Comparison of ENCODE assay signal across 12 cellular contexts in the genomic region with DNA sequence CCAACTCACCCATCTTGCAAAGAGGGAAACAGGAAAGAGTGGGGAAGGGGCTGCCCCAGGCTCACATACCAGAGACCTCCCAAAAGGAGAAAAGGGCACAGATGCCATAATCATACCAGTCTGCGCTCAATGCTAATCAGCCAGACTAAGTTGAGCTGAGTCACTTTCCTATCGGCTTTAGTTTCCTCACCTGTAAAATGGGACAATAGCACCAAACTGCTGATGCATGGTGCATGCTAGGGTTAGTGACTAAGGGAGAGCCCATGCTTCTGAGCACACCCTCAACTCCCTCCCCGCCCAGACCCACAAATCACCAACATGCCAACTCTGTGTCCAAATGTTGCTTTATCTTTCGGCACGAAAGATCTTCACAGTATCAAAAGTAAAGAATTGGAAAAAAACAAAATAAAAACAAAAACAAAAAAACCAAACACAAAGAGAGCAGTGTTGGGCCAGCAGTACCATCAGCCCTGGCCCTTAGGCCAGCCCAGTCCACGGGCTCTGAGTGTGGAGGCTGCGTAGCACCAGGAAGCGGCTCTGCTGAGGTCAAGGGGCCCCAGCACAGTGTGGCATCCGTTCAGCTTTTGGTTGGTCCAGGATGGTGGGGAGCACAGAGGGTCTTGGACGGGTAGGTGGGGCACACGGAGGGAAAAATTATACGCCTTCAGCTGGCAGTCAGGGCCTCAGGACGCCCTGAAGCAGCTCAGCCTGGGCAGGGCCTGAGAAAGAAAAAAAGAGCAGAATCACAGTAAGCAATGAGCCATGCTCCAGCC. TPM values are rescaled to one million over a fixed set of nuclear protein-coding genes. Genes with fewer than 3 reads are reported as not detected.
A peak's percentile ranks its signal among the peaks of the same experiment; 100 is the strongest.
DNase-seq lines count a peak whose midpoint lies in the region; ATAC-seq and TF ChIP-seq lines count a peak whose summit lies in the region.
"Had no signal": no experiment of that assay in that cellular context is flagged by ENCODE, and none has a peak within 500 bp of the region (broad histone marks: within the 10 kb centered on the region; RNA-seq: fewer than 3 reads in every experiment).

No MANE protein-coding gene starts in this region.

- peak overlapping the region in 1 of 3 donors; percentile 3 for H3K9ac ChIP-seq in skeletal muscle tissue (ENCODE audit: low read depth in 1 of 3, low read length in 3 of 3)

- H3K4me1 Mint-ChIP-seq in activated T-cell treated with anti-CD3 and anti-CD28 coated beads, Interleukin-2, amount 50 U/mL, for 4 hours (ENCODE audit: low read depth): peaks cover 42% of the 10 kb centered on the region

- ATAC-seq in activated T-cell treated with anti-CD3 and anti-CD28 coated beads, Interleukin-2, amount 50 U/mL, for 4 hours: no peak
- ATAC-seq in GM19455 (IDR thresholded peaks at IDR 0.05; ENCODE audit: unreplicated experiment): no peak

- peaks cover 21% of the 10 kb centered on the region for H3K4me1 ChIP-seq in effector memory CD4-positive, alpha-beta T cell (ENCODE audit: control insufficient read depth, insufficient read depth, low read length, poor library complexity, severe bottlenecking)
- peaks cover 20 to 54% (median 25%) of the 10 kb centered on the region in 3 donors for H3K4me1 ChIP-seq in skeletal muscle tissue (ENCODE audit: control insufficient read depth in 3 of 3, insufficient read depth in 3 of 3, low read length in 3 of 3)

- H3K9me3 Mint-ChIP-seq in activated T-cell treated with anti-CD3 and anti-CD28 coated beads, Interleukin-2, amount 50 U/mL, for 4 hours: no peaks in the 10 kb centered on the region

- DNase-seq in activated T-cell treated with anti-CD3 and anti-CD28 coated beads, Interleukin-2, amount 50 U/mL, for 4 hours: no peak
- DNase-seq in activated T-cell treated with anti-CD3 and anti-CD28 coated beads, Interleukin-2, amount 50 U/mL, for 48 hours: no peak
- DNase-seq in NB4 (ENCODE audit: low read depth): no peak
- no peak for DNase-seq in effector memory CD4-positive, alpha-beta T cell
- DNase-seq in NCI-H1105 (lab: John Stamatoyannopoulos, UW): no peak
- DNase-seq in glomerular visceral epithelial cell (ENCODE audit: extremely low spot score): no peak
- DNase-seq: central memory CD4-positive, alpha-beta T cell; MG63; upper lobe of left lung had no signal

- no peak for TF ChIP-seq POLR2A in NB4 (IDR thresholded peaks at IDR 0.05; ENCODE audit: extremely low read depth, insufficient read length)

- no peaks in the 10 kb centered on the region for H3K27me3 Mint-ChIP-seq in activated T-cell treated with anti-CD3 and anti-CD28 coated beads, Interleukin-2, amount 50 U/mL, for 4 hours (ENCODE audit: low read depth)

- H3K4me3 ChIP-seq in NB4 (ENCODE audit: low read depth, low read length) (peak overlapping the region; percentile 35), skeletal muscle tissue (ENCODE audit: low read length in 3 of 3) (no peak overlapping the region)
- H3K4me3 ChIP-seq in effector memory CD4-positive, alpha-beta T cell (ENCODE audit: insufficient read depth, low read depth, low read length, poor library complexity, severe bottlenecking): no peak overlapping the region
- H3K4me3 ChIP-seq: esophagus muscularis mucosa, MG63, upper lobe of left lung had no signal

- peak overlapping the region; percentile 18 for H3K27ac ChIP-seq in effector memory CD4-positive, alpha-beta T cell (ENCODE audit: insufficient read depth, low read length, poor library complexity, severe bottlenecking)
- H3K27ac ChIP-seq in skeletal muscle tissue (ENCODE audit: low read depth, low read length): peak overlapping the region; percentile 5
- H3K27ac ChIP-seq: upper lobe of left lung had no signal

- no peaks in the 10 kb centered on the region for H3K27me3 ChIP-seq in effector memory CD4-positive, alpha-beta T cell (replicated peaks; ENCODE audit: control insufficient read depth, insufficient read depth, low read length, poor library complexity, severe bottlenecking)
- no peaks in the 10 kb centered on the region for H3K27me3 ChIP-seq in skeletal muscle tissue (ENCODE audit: control insufficient read depth in 3 of 3, insufficient read depth in 3 of 3, low read length in 3 of 3)
- H3K27me3 ChIP-seq: esophagus muscularis mucosa, MG63, upper lobe of left lung had no signal

- peaks cover 25% of the 10 kb centered on the region for H3K36me3 ChIP-seq in effector memory CD4-positive, alpha-beta T cell (ENCODE audit: control insufficient read depth, insufficient read depth, low read length)
- peaks cover 51 to 55% (median 55%) of the 10 kb centered on the region in 3 donors for H3K36me3 ChIP-seq in skeletal muscle tissue (ENCODE audit: control insufficient read depth in 3 of 3, insufficient read depth in 3 of 3, low read length in 3 of 3)

- no peak for TF ChIP-seq CTCF in NB4 (IDR thresholded peaks at IDR 0.05; ENCODE audit: low read depth, low read length)

- peaks cover 28% of the 10 kb centered on the region for H3K36me3 Mint-ChIP-seq in activated T-cell treated with anti-CD3 and anti-CD28 coated beads, Interleukin-2, amount 50 U/mL, for 4 hours (ENCODE audit: insufficient read depth)

- H3K4me3 Mint-ChIP-seq in activated T-cell treated with anti-CD3 and anti-CD28 coated beads, Interleukin-2, amount 50 U/mL, for 4 hours: peak overlapping the region; percentile 37

- no peaks in the 10 kb centered on the region for H3K9me3 ChIP-seq in effector memory CD4-positive, alpha-beta T cell (ENCODE audit: control insufficient read depth, low read length)
- H3K9me3 ChIP-seq in skeletal muscle tissue (ENCODE audit: control insufficient read depth in 3 of 3, low read length in 3 of 3): no peaks in the 10 kb centered on the region
- H3K9me3 ChIP-seq: esophagus muscularis mucosa, MG63, upper lobe of left lung had no signal

RNA-seq across cellular contexts. Expression of a gene that starts 2.9 kb away (rescaled TPM):
- 100 to 1,000 TPM; 203 to 220 (median 207) TPM for total RNA-seq in activated T-cell treated with anti-CD3 and anti-CD28 coated beads, Interleukin-2, amount 50 U/mL, for 4 hours
- total RNA-seq in skeletal muscle tissue: 33.9 TPM

RNA-seq across cellular contexts. Expression of a gene that starts 10.0 kb away (rescaled TPM):
- total RNA-seq in activated T-cell treated with anti-CD3 and anti-CD28 coated beads, Interleukin-2, amount 50 U/mL, for 4 hours: 1 to 10 TPM; 8.2 to 9.2 (median 8.7) TPM
- 5.7 TPM for total RNA-seq in skeletal muscle tissue

RNA-seq across cellular contexts. Expression of a gene that starts 22.2 kb away (rescaled TPM):
- total RNA-seq in activated T-cell treated with anti-CD3 and anti-CD28 coated beads, Interleukin-2, amount 50 U/mL, for 4 hours: 10 to 100 TPM; 18.0 to 22.1 (median 19.0) TPM
- 44.9 TPM for total RNA-seq in skeletal muscle tissue

RNA-seq across cellular contexts. Expression of a gene that starts 34.7 kb away (rescaled TPM):
- 10 to 100 TPM; 54.7 to 63.7 (median 62.1) TPM for total RNA-seq in activated T-cell treated with anti-CD3 and anti-CD28 coated beads, Interleukin-2, amount 50 U/mL, for 4 hours
- total RNA-seq in skeletal muscle tissue: 11.0 TPM

RNA-seq across cellular contexts. Expression of a gene that starts 46.2 kb away (rescaled TPM):
- 10 to 100 TPM; 16.6 to 48.5 (median 21.6) TPM for total RNA-seq in activated T-cell treated with anti-CD3 and anti-CD28 coated beads, Interleukin-2, amount 50 U/mL, for 4 hours
- 108 TPM for total RNA-seq in skeletal muscle tissue
